Comparison of ENCODE assay signal across 9 cellular contexts in the genomic region with DNA sequence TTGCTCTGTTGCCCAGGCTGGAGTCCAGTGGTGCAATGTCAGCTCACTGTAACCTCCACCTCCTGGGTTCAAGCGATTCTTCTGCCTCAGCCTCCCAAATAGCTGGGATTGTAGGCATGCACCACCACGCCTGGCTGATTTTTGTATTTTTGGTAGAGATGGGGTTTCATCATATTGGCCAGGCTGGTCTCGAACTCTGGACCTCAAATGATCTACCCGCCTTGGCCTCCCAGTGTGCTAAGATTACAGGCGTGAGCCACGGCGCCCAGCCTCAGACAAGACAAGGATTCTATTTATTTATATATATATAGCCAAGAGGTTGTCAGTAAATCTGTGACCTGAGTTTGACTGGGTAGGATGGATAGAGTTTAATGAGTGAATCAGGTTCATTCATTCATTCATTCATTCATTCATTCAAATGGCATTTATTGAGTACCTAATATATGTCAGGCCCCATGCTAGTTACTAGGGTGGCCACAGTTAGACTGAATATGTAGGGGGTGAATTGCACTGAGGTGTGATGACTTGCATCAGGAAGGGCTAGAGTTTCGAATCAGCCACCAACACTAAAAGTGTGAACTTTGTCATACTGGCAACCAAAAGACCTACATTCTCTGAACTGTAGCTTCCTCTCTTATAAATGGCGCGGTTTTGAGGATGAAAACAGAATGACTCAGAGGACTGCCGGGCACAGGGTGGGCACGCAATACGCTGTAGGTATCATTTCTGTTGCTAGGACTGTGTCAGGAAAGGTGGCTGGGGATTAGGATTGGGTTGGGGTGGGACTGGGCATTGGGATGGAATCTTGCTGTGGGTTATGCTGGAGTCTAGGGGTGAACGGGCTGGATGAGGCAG. TPM values are rescaled to one million over a fixed set of nuclear protein-coding genes. Genes with fewer than 3 reads are reported as not detected.
A peak's percentile ranks its signal among the peaks of the same experiment; 100 is the strongest.
DNase-seq lines count a peak whose midpoint lies in the region; ATAC-seq and TF ChIP-seq lines count a peak whose summit lies in the region.
"Had no signal": no experiment of that assay in that cellular context is flagged by ENCODE, and none has a peak within 500 bp of the region (broad histone marks: within the 10 kb centered on the region; RNA-seq: fewer than 3 reads in every experiment).

No MANE protein-coding gene starts in this region.

- no peaks in the 10 kb centered on the region for H3K79me2 ChIP-seq in GM23338 (replicated peaks; ENCODE audit: insufficient read depth)

- H3K9me2 ChIP-seq in GM23338 (ENCODE audit: insufficient read depth), result no peaks in the 10 kb centered on the region

- no peaks in the 10 kb centered on the region for H4K20me1 ChIP-seq in GM23338 (replicated peaks; ENCODE audit: insufficient read depth)

- no peak overlapping the region for H3K27ac ChIP-seq in GM23338 (ENCODE audit: low read depth)

- TF ChIP-seq CTCF in GM23338 (conservative IDR thresholded peaks at IDR 0.05; ENCODE audit: low read depth in 2 of 2), result no peak

- no peak overlapping the region for H3K4me3 ChIP-seq in GM23338

- H3K27ac Mint-ChIP-seq in activated T-cell treated with anti-CD3 and anti-CD28 coated beads, Interleukin-2, amount 50 U/mL, for 24 hours, result peak overlapping the region; percentile 89
- H3K27ac Mint-ChIP-seq in T-helper 17 cell (peak overlapping the region; percentile 95), GM23338 (no peak overlapping the region)
- H3K27ac Mint-ChIP-seq: nephron progenitor cell had no signal

- no peak for DNase-seq in activated T-cell treated with anti-CD3 and anti-CD28 coated beads, Interleukin-2, amount 50 U/mL, for 24 hours
- no peak for DNase-seq in activated T-cell treated with anti-CD3 and anti-CD28 coated beads for 4 hours
- DNase-seq in T-helper 17 cell, result no peak
- peak; percentile 17 to 35 for DNase-seq in stimulated activated CD8-positive, alpha-beta memory T cell treated with anti-CD3 and anti-CD28 coated beads, Interleukin-7, amount 100 ng/mL, for 4 hours (ENCODE audit: low read depth in 2 of 2)
- no peak for DNase-seq in NCI-H446 (lab: John Stamatoyannopoulos, UW)
- no peak for DNase-seq in GM23338 (ENCODE audit: low spot score)
- no peak for DNase-seq in mucosa of gallbladder (ENCODE audit: low spot score)
- DNase-seq: nephron progenitor cell had no signal

- no peaks in the 10 kb centered on the region for H3K36me3 ChIP-seq in GM23338 (ENCODE audit: insufficient read depth)

- no peaks in the 10 kb centered on the region for H3K4me1 ChIP-seq in GM23338 (ENCODE audit: insufficient read depth)

- peak overlapping the region; percentile 31 for H3K4me3 Mint-ChIP-seq in activated T-cell treated with anti-CD3 and anti-CD28 coated beads, Interleukin-2, amount 50 U/mL, for 24 hours
- H3K4me3 Mint-ChIP-seq in T-helper 17 cell (peak overlapping the region; percentile 66), GM23338 (no peak overlapping the region)
- H3K4me3 Mint-ChIP-seq: nephron progenitor cell had no signal

- no peaks in the 10 kb centered on the region for H3K9me3 ChIP-seq in T-helper 17 cell (ENCODE audit: control insufficient read depth, low read length, poor library complexity, severe bottlenecking)

- peaks cover 7% of the 10 kb centered on the region for H3K9me3 Mint-ChIP-seq in activated T-cell treated with anti-CD3 and anti-CD28 coated beads, Interleukin-2, amount 50 U/mL, for 24 hours
- H3K9me3 Mint-ChIP-seq in GM23338, result peaks cover 22% of the 10 kb centered on the region

- peak; percentile 64 for ATAC-seq in HG02759 (IDR thresholded peaks at IDR 0.05; ENCODE audit: unreplicated experiment)
- ATAC-seq in T-helper 17 cell, result peak; percentile 39
- ATAC-seq in GM23338, result no peak

- H3K27me3 ChIP-seq in GM23338 (ENCODE audit: insufficient read depth), result no peaks in the 10 kb centered on the region

- H3K4me1 Mint-ChIP-seq in activated T-cell treated with anti-CD3 and anti-CD28 coated beads, Interleukin-2, amount 50 U/mL, for 24 hours (ENCODE audit: low read depth), result peaks cover 52% of the 10 kb centered on the region
- H3K4me1 Mint-ChIP-seq in T-helper 17 cell, result peaks cover 40% of the 10 kb centered on the region
- H3K4me1 Mint-ChIP-seq in GM23338, result 0 out of 3 replicates have a peak, but pooled peaks cover 2% of the 10 kb centered on the region
- H3K4me1 Mint-ChIP-seq: nephron progenitor cell had no signal

- H3K27me3 Mint-ChIP-seq in activated T-cell treated with anti-CD3 and anti-CD28 coated beads, Interleukin-2, amount 50 U/mL, for 24 hours, result no peaks in the 10 kb centered on the region
- H3K27me3 Mint-ChIP-seq in T-helper 17 cell (no peaks in the 10 kb centered on the region), GM23338 (ENCODE audit: insufficient read depth, low read depth, poor library complexity) (peaks cover 4% of the 10 kb centered on the region)

- peaks cover 8% of the 10 kb centered on the region for H3K36me3 Mint-ChIP-seq in activated T-cell treated with anti-CD3 and anti-CD28 coated beads, Interleukin-2, amount 50 U/mL, for 24 hours (ENCODE audit: low read depth)
- H3K36me3 Mint-ChIP-seq in T-helper 17 cell (ENCODE audit: low read depth) (peaks cover 3% of the 10 kb centered on the region), GM23338 (ENCODE audit: low read depth) (peaks cover 14% of the 10 kb centered on the region)

- H3K4me2 ChIP-seq in GM23338, result no peak overlapping the region

- H2AFZ ChIP-seq in GM23338, result no peak overlapping the region

- no peaks in the 10 kb centered on the region for H3F3A ChIP-seq in GM23338 (replicated peaks; ENCODE audit: low read depth)

TF ChIP-seq in GM23338, 12 proteins besides CTCF, POLR2A, EP300 and RAD21 (continues in another document):
- TF ChIP-seq ZNF331 (CRISPR knock-in tag; IDR thresholded peaks at IDR 0.05; ENCODE audit: low read depth) (no peak), EZH2 (IDR thresholded peaks at IDR 0.05; ENCODE audit: low read depth, unreplicated experiment) (no peak), ZNF114 (CRISPR knock-in tag; IDR thresholded peaks at IDR 0.05) (no peak), STAT1 (IDR thresholded peaks at IDR 0.05; ENCODE audit: unreplicated experiment) (no peak), POLR2AphosphoS5 (IDR thresholded peaks at IDR 0.05; ENCODE audit: low read depth) (no peak)
- TF ChIP-seq, protein P1, sequence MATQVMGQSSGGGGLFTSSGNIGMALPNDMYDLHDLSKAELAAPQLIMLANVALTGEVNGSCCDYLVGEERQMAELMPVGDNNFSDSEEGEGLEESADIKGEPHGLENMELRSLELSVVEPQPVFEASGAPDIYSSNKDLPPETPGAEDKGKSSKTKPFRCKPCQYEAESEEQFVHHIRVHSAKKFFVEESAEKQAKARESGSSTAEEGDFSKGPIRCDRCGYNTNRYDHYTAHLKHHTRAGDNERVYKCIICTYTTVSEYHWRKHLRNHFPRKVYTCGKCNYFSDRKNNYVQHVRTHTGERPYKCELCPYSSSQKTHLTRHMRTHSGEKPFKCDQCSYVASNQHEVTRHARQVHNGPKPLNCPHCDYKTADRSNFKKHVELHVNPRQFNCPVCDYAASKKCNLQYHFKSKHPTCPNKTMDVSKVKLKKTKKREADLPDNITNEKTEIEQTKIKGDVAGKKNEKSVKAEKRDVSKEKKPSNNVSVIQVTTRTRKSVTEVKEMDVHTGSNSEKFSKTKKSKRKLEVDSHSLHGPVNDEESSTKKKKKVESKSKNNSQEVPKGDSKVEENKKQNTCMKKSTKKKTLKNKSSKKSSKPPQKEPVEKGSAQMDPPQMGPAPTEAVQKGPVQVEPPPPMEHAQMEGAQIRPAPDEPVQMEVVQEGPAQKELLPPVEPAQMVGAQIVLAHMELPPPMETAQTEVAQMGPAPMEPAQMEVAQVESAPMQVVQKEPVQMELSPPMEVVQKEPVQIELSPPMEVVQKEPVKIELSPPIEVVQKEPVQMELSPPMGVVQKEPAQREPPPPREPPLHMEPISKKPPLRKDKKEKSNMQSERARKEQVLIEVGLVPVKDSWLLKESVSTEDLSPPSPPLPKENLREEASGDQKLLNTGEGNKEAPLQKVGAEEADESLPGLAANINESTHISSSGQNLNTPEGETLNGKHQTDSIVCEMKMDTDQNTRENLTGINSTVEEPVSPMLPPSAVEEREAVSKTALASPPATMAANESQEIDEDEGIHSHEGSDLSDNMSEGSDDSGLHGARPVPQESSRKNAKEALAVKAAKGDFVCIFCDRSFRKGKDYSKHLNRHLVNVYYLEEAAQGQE (IDR thresholded peaks at IDR 0.05; ENCODE audit: unreplicated experiment), result no peak

RNA-seq across cellular contexts. Expression of a gene that starts 37.8 kb away (rescaled TPM):
- total RNA-seq in T-helper 17 cell, result 10 to 100 TPM; 10.2 to 14.3 TPM
- 7.9 and 11.7 TPM in 2 replicates for total RNA-seq in GM23338 (2014; rRNA removed; shearing (Covaris generic))
- 40.3 and 44.9 TPM in 2 replicates for polyA plus RNA-seq in GM23338 (2016; fragmentation: Nextera tagmentation; extraction: Ambion mirVana)
- total RNA-seq in mucosa of gallbladder, result 21.2 TPM

RNA-seq across cellular contexts. Expression of a gene that starts 39.4 kb away (rescaled TPM):
- under 1 TPM; 0.22 to 0.31 TPM for total RNA-seq in T-helper 17 cell
- 34.0 and 35.1 TPM in 2 replicates for total RNA-seq in GM23338 (2014; rRNA removed; shearing (Covaris generic))
- 5.8 and 6.1 TPM in 2 replicates for polyA plus RNA-seq in GM23338 (2016; fragmentation: Nextera tagmentation; extraction: Ambion mirVana)
- total RNA-seq in mucosa of gallbladder, result 0.32 TPM

Comparison
In these comparisons a context has a peak if more than half of its experiments do, and no peak if none do; other contexts are left out.
1. DNase-seq: peak in stimulated activated CD8-positive, alpha-beta memory T cell treated with anti-CD3 and anti-CD28 coated beads, Interleukin-7, amount 100 ng/mL, for 4 hours (2 of 2); none in activated T-cell treated with anti-CD3 and anti-CD28 coated beads, Interleukin-2, amount 50 U/mL, for 24 hours (single experiment), activated T-cell treated with anti-CD3 and anti-CD28 coated beads for 4 hours (single experiment), T-helper 17 cell (0 of 3), NCI-H446 (0 of 2), GM23338 (single experiment) and mucosa of gallbladder (single experiment).
2. RNA of a gene that starts 39.4 kb away (total RNA-seq): 34.0 to 35.1 TPM in GM23338; 0.32 TPM in mucosa of gallbladder (single experiment) and 0.22 to 0.31 TPM in T-helper 17 cell; every median in the first group is over 10 times any median in the second.